ENCODE assay signal across 13 cellular contexts in the genomic region with DNA sequence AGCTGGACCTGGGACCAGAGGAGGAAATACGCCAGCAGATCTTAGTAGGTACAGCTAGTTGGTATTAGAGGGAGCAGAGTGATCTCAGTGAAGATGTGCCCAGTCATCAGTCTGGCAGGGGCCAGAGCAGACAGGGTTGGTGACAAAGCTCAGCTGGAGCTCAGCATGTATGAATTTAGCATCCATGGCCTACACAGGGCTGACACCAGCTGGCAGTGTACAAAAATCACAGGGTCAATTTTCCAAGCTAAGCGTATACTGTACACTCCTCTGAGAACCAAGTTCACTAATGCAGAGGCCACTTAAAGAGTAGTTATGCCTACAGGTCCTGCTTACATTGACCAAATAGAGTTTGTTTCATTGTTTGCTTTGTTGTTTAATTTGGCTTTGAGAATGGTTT.
A peak's percentile ranks its signal among the peaks of the same experiment; 100 is the strongest.
DNase-seq lines count a peak whose midpoint lies in the region; ATAC-seq and TF ChIP-seq lines count a peak whose summit lies in the region.
"Had no signal": no experiment of that assay in that cellular context is flagged by ENCODE, and none has a peak within 500 bp of the region (broad histone marks: within the 10 kb centered on the region; RNA-seq: fewer than 3 reads in every experiment).

No MANE protein-coding gene starts in this region.

- H3K36me3 Mint-ChIP-seq in activated naive CD4-positive, alpha-beta T cell treated with anti-CD3 and anti-CD28 coated beads for 36 hours (ENCODE audit: low read depth) = no peaks in the 10 kb centered on the region
- H3K36me3 Mint-ChIP-seq in activated CD8-positive, alpha-beta memory T cell treated with anti-CD3 and anti-CD28 coated beads, Interleukin-2, amount 10 ng/mL, durations not matched to agents 7 days and 5 days = no peaks in the 10 kb centered on the region
- H3K36me3 Mint-ChIP-seq: type B pancreatic cell had no signal

- no peak for TF ChIP-seq CTCF in upper lobe of right lung (IDR thresholded peaks at IDR 0.05)

- no peak overlapping the region for H3K27ac Mint-ChIP-seq in activated naive CD4-positive, alpha-beta T cell treated with anti-CD3 and anti-CD28 coated beads for 36 hours
- no peak overlapping the region for H3K27ac Mint-ChIP-seq in activated CD8-positive, alpha-beta memory T cell treated with anti-CD3 and anti-CD28 coated beads, Interleukin-2, amount 10 ng/mL, durations not matched to agents 7 days and 5 days
- H3K27ac Mint-ChIP-seq: type B pancreatic cell had no signal

- H3K9me3 ChIP-seq in upper lobe of right lung = no peaks in the 10 kb centered on the region

- H3K27me3 Mint-ChIP-seq in activated naive CD4-positive, alpha-beta T cell treated with anti-CD3 and anti-CD28 coated beads for 36 hours (ENCODE audit: low read depth) = peaks cover 17% of the 10 kb centered on the region
- H3K27me3 Mint-ChIP-seq in activated CD8-positive, alpha-beta memory T cell treated with anti-CD3 and anti-CD28 coated beads, Interleukin-2, amount 10 ng/mL, durations not matched to agents 7 days and 5 days = peaks cover 26% of the 10 kb centered on the region

- DNase-seq in activated naive CD4-positive, alpha-beta T cell treated with anti-CD3 and anti-CD28 coated beads for 36 hours = peak; percentile 7
- DNase-seq in activated naive CD4-positive, alpha-beta T cell (lab: John Stamatoyannopoulos, UW) = no peak
- peak; percentile 9 for DNase-seq in OCI-M1 (lab: John Stamatoyannopoulos, UW)
- peak in 41 of 42 donors; percentile 38 to 88 (median 74) for DNase-seq in head of caudate nucleus
- no peak for DNase-seq in upper lobe of right lung
- no peak for DNase-seq in AG20443 (ENCODE audit: low spot score)
- no peak for DNase-seq in activated CD8-positive, alpha-beta memory T cell treated with anti-CD3 and anti-CD28 coated beads, Interleukin-2, amount 10 ng/mL, durations not matched to agents 7 days and 5 days
- DNase-seq: brain microvascular endothelial cell, NCI-H1436, SHP77 treated with DMSO at 0.1 percent for 48 hours had no signal

- H3K4me1 ChIP-seq in upper lobe of right lung = no peaks in the 10 kb centered on the region

- H3K27ac ChIP-seq in upper lobe of right lung = no peak overlapping the region
- H3K27ac ChIP-seq: brain microvascular endothelial cell had no signal

- H3K4me3 ChIP-seq in upper lobe of right lung = no peak overlapping the region

- no peaks in the 10 kb centered on the region for H3K4me1 Mint-ChIP-seq in activated naive CD4-positive, alpha-beta T cell treated with anti-CD3 and anti-CD28 coated beads for 36 hours (ENCODE audit: low read depth)
- no peaks in the 10 kb centered on the region for H3K4me1 Mint-ChIP-seq in activated CD8-positive, alpha-beta memory T cell treated with anti-CD3 and anti-CD28 coated beads, Interleukin-2, amount 10 ng/mL, durations not matched to agents 7 days and 5 days

- H3K36me3 ChIP-seq in upper lobe of right lung = no peaks in the 10 kb centered on the region
- H3K36me3 ChIP-seq: brain microvascular endothelial cell had no signal

- CTCF ChIA-PET in activated naive CD4-positive, alpha-beta T cell treated with anti-CD3 and anti-CD28 coated beads for 36 hours (lab: Charles Lee) = interaction anchor here (2.6 kb wide), 1 partner anchor 177 kb away, joined by 11 read pairs; no protein-coding TSS in a partner anchor
- CTCF ChIA-PET in activated CD8-positive, alpha-beta memory T cell treated with anti-CD3 and anti-CD28 coated beads, Interleukin-2, amount 10 ng/mL, durations not matched to agents 7 days and 5 days (lab: Charles Lee) = no interaction called here

- H3K9me3 Mint-ChIP-seq in activated naive CD4-positive, alpha-beta T cell treated with anti-CD3 and anti-CD28 coated beads for 36 hours = no peaks in the 10 kb centered on the region
- H3K9me3 Mint-ChIP-seq in activated CD8-positive, alpha-beta memory T cell treated with anti-CD3 and anti-CD28 coated beads, Interleukin-2, amount 10 ng/mL, durations not matched to agents 7 days and 5 days (ENCODE audit: low read depth) = no peaks in the 10 kb centered on the region
- H3K9me3 Mint-ChIP-seq: type B pancreatic cell had no signal

- intact Hi-C loops in activated naive CD4-positive, alpha-beta T cell treated with anti-CD3 and anti-CD28 coated beads for 36 hours (cut with micrococcal nuclease) = no loop called here
- intact Hi-C loops in head of caudate nucleus (cut with DNase I) (loop anchor here (5.0 to 10.0 kb wide), 2 partner anchors 160 to 283 kb away; no protein-coding TSS in a partner anchor), upper lobe of right lung (cut with DNase I) (no loop called here)

- no peaks in the 10 kb centered on the region for H3K27me3 ChIP-seq in upper lobe of right lung
- H3K27me3 ChIP-seq: brain microvascular endothelial cell had no signal

- no peak overlapping the region for H3K4me3 Mint-ChIP-seq in activated naive CD4-positive, alpha-beta T cell treated with anti-CD3 and anti-CD28 coated beads for 36 hours
- no peak overlapping the region for H3K4me3 Mint-ChIP-seq in activated CD8-positive, alpha-beta memory T cell treated with anti-CD3 and anti-CD28 coated beads, Interleukin-2, amount 10 ng/mL, durations not matched to agents 7 days and 5 days
- H3K4me3 Mint-ChIP-seq: type B pancreatic cell had no signal

- ATAC-seq in upper lobe of right lung = peak; percentile 61
- no peak for ATAC-seq in HG03045 (IDR thresholded peaks at IDR 0.05; ENCODE audit: unreplicated experiment)
- no peak for ATAC-seq in activated CD8-positive, alpha-beta memory T cell treated with anti-CD3 and anti-CD28 coated beads, Interleukin-2, amount 10 ng/mL, durations not matched to agents 7 days and 5 days
- ATAC-seq: activated CD4-positive, CD25-positive, alpha-beta regulatory T cell treated with anti-CD3 and anti-CD28 coated beads, Interleukin-2, amount 50 U/mL, for 24 hours had no signal

Comparison
In these comparisons a context has a peak if more than half of its experiments do, and no peak if none do; other contexts are left out.
1. DNase-seq: peak in activated naive CD4-positive, alpha-beta T cell treated with anti-CD3 and anti-CD28 coated beads for 36 hours (single experiment), OCI-M1 (single experiment) and head of caudate nucleus (41 of 42); none in activated naive CD4-positive, alpha-beta T cell (0 of 4), upper lobe of right lung (single experiment), AG20443 (single experiment) and activated CD8-positive, alpha-beta memory T cell treated with anti-CD3 and anti-CD28 coated beads, Interleukin-2, amount 10 ng/mL, durations not matched to agents 7 days and 5 days (single experiment).